Comparison of ENCODE assay signal across 10 cellular contexts in the genomic region with DNA sequence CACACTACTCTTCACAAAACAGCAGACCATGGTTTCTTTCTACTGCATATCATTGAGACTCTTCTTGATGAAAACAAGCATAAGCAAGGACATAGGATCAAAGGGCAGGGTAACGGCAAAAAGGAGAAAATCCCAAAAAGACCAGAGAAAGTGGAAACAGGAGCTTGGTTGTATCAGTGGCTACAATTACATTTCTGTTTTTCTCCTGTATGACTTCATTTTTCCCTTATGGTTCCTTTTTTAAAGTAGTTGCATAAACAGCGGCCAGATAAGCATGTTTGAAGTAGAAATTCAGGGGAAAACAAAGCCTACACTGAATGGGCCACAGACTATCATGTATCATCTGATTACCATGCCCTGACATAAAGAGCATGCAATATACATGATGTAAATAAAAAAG. TPM values are rescaled to one million over a fixed set of nuclear protein-coding genes. Genes with fewer than 3 reads are reported as not detected.
DNase-seq lines count a peak whose midpoint lies in the region; ATAC-seq and TF ChIP-seq lines count a peak whose summit lies in the region.
"Had no signal": no experiment of that assay in that cellular context is flagged by ENCODE, and none has a peak within 500 bp of the region (broad histone marks: within the 10 kb centered on the region; RNA-seq: fewer than 3 reads in every experiment).

No MANE protein-coding gene starts in this region.

- peaks cover 26 to 28% of the 10 kb centered on the region in 2 donors for H3K36me3 Mint-ChIP-seq in CD4-positive, alpha-beta memory T cell

- H3K27ac ChIP-seq in CD4-positive, alpha-beta memory T cell (ENCODE audit: low read depth, low read length): no peak overlapping the region
- H3K27ac ChIP-seq in Karpas-422 (ENCODE audit: low read length) (no peak overlapping the region), neural cell (ENCODE audit: low read length) (no peak overlapping the region)

- CTCF ChIA-PET in CD4-positive, alpha-beta memory T cell (lab: Charles Lee; ENCODE audit: partially characterized antibody): no interaction called here

- no peaks in the 10 kb centered on the region for H3K27me3 ChIP-seq in CD4-positive, alpha-beta memory T cell (ENCODE audit: insufficient read depth, low read length)
- H3K27me3 ChIP-seq in Karpas-422 (ENCODE audit: low read length) (no peaks in the 10 kb centered on the region), neural cell (ENCODE audit: insufficient read depth, low read depth, low read length) (no peaks in the 10 kb centered on the region)

- peak overlapping the region; percentile 18 to 95 (median 61) for H3K4me3 Mint-ChIP-seq in CD4-positive, alpha-beta memory T cell

- no peak for TF ChIP-seq RAD21 in neural cell (conservative IDR thresholded peaks at IDR 0.05)

- H3K4me1 Mint-ChIP-seq in CD4-positive, alpha-beta memory T cell: peaks cover 56 to 76% (median 66%) of the 10 kb centered on the region in 4 donors

- no peak for TF ChIP-seq EP300 in neural cell (conservative IDR thresholded peaks at IDR 0.05; ENCODE audit: poor library complexity, severe bottlenecking)

- H3K4me2 ChIP-seq in Karpas-422 (ENCODE audit: low read depth, low read length, poor library complexity, severe bottlenecking) (peak overlapping the region; percentile 74), neural cell (ENCODE audit: low read length) (peak overlapping the region; percentile 96)

- H3K36me3 ChIP-seq in CD4-positive, alpha-beta memory T cell (ENCODE audit: insufficient read depth, low read length): no peaks in the 10 kb centered on the region
- H3K36me3 ChIP-seq in Karpas-422 (ENCODE audit: insufficient read depth, low read length) (peaks cover 9% of the 10 kb centered on the region), neural cell (ENCODE audit: insufficient read depth, low read length) (no peaks in the 10 kb centered on the region)

- DNase-seq in CD4-positive, alpha-beta memory T cell: no peak
- no peak for DNase-seq in Karpas-422
- DNase-seq in cardiac fibroblast (ENCODE audit: low read depth in 2 of 2): no peak
- no peak for DNase-seq in NCI-H2196 treated with DMSO at 0.1 percent for 48 hours (lab: John Stamatoyannopoulos, UW; ENCODE audit: unreplicated experiment)
- no peak for DNase-seq in KBM-7
- no peak for DNase-seq in NK-92 (lab: John Stamatoyannopoulos, UW; ENCODE audit: unreplicated experiment)
- DNase-seq: cortex of kidney, NCI-H1436 treated with DMSO at 0.1 percent for 48 hours had no signal

- H2AFZ ChIP-seq in Karpas-422 (ENCODE audit: low read length) (no peak overlapping the region), neural cell (ENCODE audit: low read depth, low read length) (no peak overlapping the region)

- in situ Hi-C loops in KBM-7 (cut with MboI; ENCODE audit: low pct_unique_long_range_greater_than_20kb, low sequenced_read_pairs): no loop called here

- peak overlapping the region in 3 of 7 donors; percentile 5 to 20 (median 20) for H3K27ac Mint-ChIP-seq in CD4-positive, alpha-beta memory T cell

- H3K9me2 ChIP-seq in Karpas-422 (replicated peaks; ENCODE audit: insufficient read depth, low read length): no peaks in the 10 kb centered on the region
- H3K9me2 ChIP-seq in neural cell (ENCODE audit: insufficient read depth, low read length): no peaks in the 10 kb centered on the region

- no peak overlapping the region for H3K4me3 ChIP-seq in CD4-positive, alpha-beta memory T cell (ENCODE audit: low read length in 2 of 2)
- H3K4me3 ChIP-seq in Karpas-422 (ENCODE audit: low read length) (peak overlapping the region; percentile 74), cardiac fibroblast (replicated peaks in 1 of 2; ENCODE audit: low read depth in 2 of 2, low read length in 2 of 2) (peak overlapping the region; percentile 8 to 87), neural cell (ENCODE audit: low read length) (peak overlapping the region; percentile 87)

- H4K20me1 ChIP-seq in Karpas-422 (ENCODE audit: insufficient read depth, low read depth, low read length): peaks cover 29% of the 10 kb centered on the region
- peaks cover 14% of the 10 kb centered on the region for H4K20me1 ChIP-seq in neural cell (ENCODE audit: insufficient read depth)

- no peaks in the 10 kb centered on the region for H3K27me3 Mint-ChIP-seq in CD4-positive, alpha-beta memory T cell

- ATAC-seq in HG03135 (IDR thresholded peaks at IDR 0.05; ENCODE audit: unreplicated experiment): no peak

- intact Hi-C loops in CD4-positive, alpha-beta memory T cell (cut with micrococcal nuclease): no loop called here

- no peaks in the 10 kb centered on the region for H3K9me3 ChIP-seq in CD4-positive, alpha-beta memory T cell (ENCODE audit: control insufficient read depth in 1 of 2, low read length in 2 of 2)
- H3K9me3 ChIP-seq in Karpas-422 (ENCODE audit: low read length) (no peaks in the 10 kb centered on the region), neural cell (ENCODE audit: low read length) (no peaks in the 10 kb centered on the region)

- peaks cover 80% of the 10 kb centered on the region for H3K4me1 ChIP-seq in CD4-positive, alpha-beta memory T cell (ENCODE audit: insufficient read depth, low read length)
- H3K4me1 ChIP-seq in Karpas-422 (ENCODE audit: low read length): peaks cover 42% of the 10 kb centered on the region

- H3K9me3 Mint-ChIP-seq in CD4-positive, alpha-beta memory T cell: no peaks in the 10 kb centered on the region

- H3K9ac ChIP-seq in Karpas-422 (ENCODE audit: low read length): peak overlapping the region; percentile 80
- no peak overlapping the region for H3K9ac ChIP-seq in neural cell (ENCODE audit: low read length)

- H3K79me2 ChIP-seq in Karpas-422 (ENCODE audit: low read length) (peaks cover 92% of the 10 kb centered on the region), neural cell (replicated peaks; ENCODE audit: insufficient read depth, low read length) (peaks cover 77% of the 10 kb centered on the region)

- TF ChIP-seq CTCF in cardiac fibroblast (IDR thresholded peaks at IDR 0.05; ENCODE audit: low read depth, low read length): no peak
- no peak for TF ChIP-seq CTCF in neural cell (IDR thresholded peaks at IDR 0.05; ENCODE audit: poor library complexity, severe bottlenecking)

- POLR2A ChIA-PET in CD4-positive, alpha-beta memory T cell (lab: Charles Lee; ENCODE audit: partially characterized antibody): interaction anchor here (1.4 kb wide), 1 partner anchor 111 kb away, joined by 3 read pairs; no protein-coding TSS in a partner anchor

- no peaks in the 10 kb centered on the region for H3F3A ChIP-seq in neural cell (ENCODE audit: insufficient read depth, low read length, poor library complexity, severe bottlenecking)

TF ChIP-seq in neural cell, 6 proteins besides CTCF, POLR2A, EP300 and RAD21:
- TF ChIP-seq, protein P1, sequence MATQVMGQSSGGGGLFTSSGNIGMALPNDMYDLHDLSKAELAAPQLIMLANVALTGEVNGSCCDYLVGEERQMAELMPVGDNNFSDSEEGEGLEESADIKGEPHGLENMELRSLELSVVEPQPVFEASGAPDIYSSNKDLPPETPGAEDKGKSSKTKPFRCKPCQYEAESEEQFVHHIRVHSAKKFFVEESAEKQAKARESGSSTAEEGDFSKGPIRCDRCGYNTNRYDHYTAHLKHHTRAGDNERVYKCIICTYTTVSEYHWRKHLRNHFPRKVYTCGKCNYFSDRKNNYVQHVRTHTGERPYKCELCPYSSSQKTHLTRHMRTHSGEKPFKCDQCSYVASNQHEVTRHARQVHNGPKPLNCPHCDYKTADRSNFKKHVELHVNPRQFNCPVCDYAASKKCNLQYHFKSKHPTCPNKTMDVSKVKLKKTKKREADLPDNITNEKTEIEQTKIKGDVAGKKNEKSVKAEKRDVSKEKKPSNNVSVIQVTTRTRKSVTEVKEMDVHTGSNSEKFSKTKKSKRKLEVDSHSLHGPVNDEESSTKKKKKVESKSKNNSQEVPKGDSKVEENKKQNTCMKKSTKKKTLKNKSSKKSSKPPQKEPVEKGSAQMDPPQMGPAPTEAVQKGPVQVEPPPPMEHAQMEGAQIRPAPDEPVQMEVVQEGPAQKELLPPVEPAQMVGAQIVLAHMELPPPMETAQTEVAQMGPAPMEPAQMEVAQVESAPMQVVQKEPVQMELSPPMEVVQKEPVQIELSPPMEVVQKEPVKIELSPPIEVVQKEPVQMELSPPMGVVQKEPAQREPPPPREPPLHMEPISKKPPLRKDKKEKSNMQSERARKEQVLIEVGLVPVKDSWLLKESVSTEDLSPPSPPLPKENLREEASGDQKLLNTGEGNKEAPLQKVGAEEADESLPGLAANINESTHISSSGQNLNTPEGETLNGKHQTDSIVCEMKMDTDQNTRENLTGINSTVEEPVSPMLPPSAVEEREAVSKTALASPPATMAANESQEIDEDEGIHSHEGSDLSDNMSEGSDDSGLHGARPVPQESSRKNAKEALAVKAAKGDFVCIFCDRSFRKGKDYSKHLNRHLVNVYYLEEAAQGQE (IDR thresholded peaks at IDR 0.05; ENCODE audit: borderline replicate concordance): no peak
- no peak for TF ChIP-seq POLR2AphosphoS5 (IDR thresholded peaks at IDR 0.05)
- TF ChIP-seq EZH2 (IDR thresholded peaks at IDR 0.05; ENCODE audit: borderline replicate concordance, insufficient read depth, low read length, poor library complexity, severe bottlenecking): no peak
- TF ChIP-seq MXI1 (conservative IDR thresholded peaks at IDR 0.05; ENCODE audit: poor library complexity, severe bottlenecking): no peak
- TF ChIP-seq TAF1 (IDR thresholded peaks at IDR 0.05; ENCODE audit: low read depth): no peak

RNA-seq across cellular contexts. Expression of a gene that starts 4.6 kb away (rescaled TPM):
- 10 to 100 TPM; 23.5 to 29.3 TPM for total RNA-seq in CD4-positive, alpha-beta memory T cell
- 10 to 100 TPM; 26.0 to 32.1 TPM for polyA plus RNA-seq in CD4-positive, alpha-beta memory T cell
- 48.3 and 59.0 TPM in 2 replicates for total RNA-seq in Karpas-422 (2014; rRNA removed; shearing (Covaris generic); ENCODE audit: low replicate concordance)
- 32.6 and 33.2 TPM in 2 replicates for polyA plus RNA-seq in neural cell
- 42.6 and 43.6 TPM in 2 replicates for polyA minus RNA-seq in neural cell

Comparison
In these comparisons a context has a peak if more than half of its experiments do, and no peak if none do; other contexts are left out.
1. H3K4me3 ChIP-seq: peak in Karpas-422 (single experiment), cardiac fibroblast (2 of 2) and neural cell (single experiment); none in CD4-positive, alpha-beta memory T cell (0 of 2).